Comparison of ENCODE assay signal across 14 cellular contexts in genomic region chr1:232602622-232603021, GRCh38. TPM values are rescaled to one million over a fixed set of nuclear protein-coding genes. Genes with fewer than 3 reads are reported as not detected.
DNase-seq lines count a peak whose midpoint lies in the region; ATAC-seq, FAIRE-seq and TF ChIP-seq lines count a peak whose summit lies in the region.
"Had no signal": no experiment of that assay in that cellular context is flagged by ENCODE, and none has a peak within 500 bp of the region (broad histone marks: within the 10 kb centered on the region; RNA-seq: fewer than 3 reads in every experiment).

No MANE protein-coding gene starts in this region.

- no peak overlapping the region for H3K4ac ChIP-seq in H1 (replicated peaks; ENCODE audit: insufficient read length, low read depth, low read length)

- no peaks in the 10 kb centered on the region for H3K23me2 ChIP-seq in H1 (ENCODE audit: low read depth, low read length)

- no peak overlapping the region for H3K23ac ChIP-seq in H1 (ENCODE audit: insufficient read length)

- H3K4me3 Mint-ChIP-seq in osteocyte (ENCODE audit: unreplicated experiment), result no peak overlapping the region
- H3K4me3 Mint-ChIP-seq: activated naive CD4-positive, alpha-beta T cell treated with anti-CD3 and anti-CD28 coated beads, Interleukin-2, amount 10 ng/mL, durations not matched to agents 7 days and 5 days had no signal

- no peak overlapping the region for H2AFZ ChIP-seq in H1 (ENCODE audit: low read length)

- no peaks in the 10 kb centered on the region for H4K20me1 ChIP-seq in H1 (replicated peaks in 1 of 2; ENCODE audit: control insufficient read depth in 1 of 2, insufficient read depth in 2 of 2, low read length in 2 of 2)

- H3K36me3 ChIP-seq in H1 (ENCODE audit: control insufficient read depth in 2 of 4, insufficient read depth in 4 of 4, low read length in 3 of 4), result no peaks in the 10 kb centered on the region

- peaks cover 7% of the 10 kb centered on the region for H3K36me3 Mint-ChIP-seq in osteocyte (ENCODE audit: unreplicated experiment)
- H3K36me3 Mint-ChIP-seq: activated naive CD4-positive, alpha-beta T cell treated with anti-CD3 and anti-CD28 coated beads, Interleukin-2, amount 10 ng/mL, durations not matched to agents 7 days and 5 days had no signal

- peaks cover 2% of the 10 kb centered on the region; the same call in 1 of the 2 replicates for H3K79me1 ChIP-seq in H1 (ENCODE audit: low read depth, low read length)

- H2AK5ac ChIP-seq in H1 (ENCODE audit: low read depth, low read length), result no peak overlapping the region

- no peak overlapping the region for H2BK5ac ChIP-seq in H1 (ENCODE audit: low read depth, low read length)

- H3K9me3 Mint-ChIP-seq in osteocyte (ENCODE audit: unreplicated experiment), result peaks cover 4% of the 10 kb centered on the region
- H3K9me3 Mint-ChIP-seq: activated naive CD4-positive, alpha-beta T cell treated with anti-CD3 and anti-CD28 coated beads, Interleukin-2, amount 10 ng/mL, durations not matched to agents 7 days and 5 days had no signal

- 84% methylated on average over 4 of the region's 4 CpGs; no CpG with 5 or more reads in 1 of the 2 experiments for WGBS in H1 (ENCODE audit: extremely low coverage in 1 of 2, insufficient coverage in 1 of 2, insufficient read length in 1 of 2, insufficient replicate concordance in 2 of 2, low coverage in 1 of 2, low lambda C conversion rate in 2 of 2, missing lambda C conversion rate in 1 of 2), 2 experiments

- peak; percentile 45 for FAIRE-seq in H1 (lab: Jason Lieb, UNC)

- H3K4me1 Mint-ChIP-seq in osteocyte (ENCODE audit: unreplicated experiment), result peaks cover 16% of the 10 kb centered on the region

- no peak overlapping the region for H3K14ac ChIP-seq in H1 (ENCODE audit: insufficient read length)

- no peaks in the 10 kb centered on the region for H3K79me2 ChIP-seq in H1 (ENCODE audit: control insufficient read depth in 1 of 2, insufficient read depth in 2 of 2, low read length in 2 of 2)

- no peak overlapping the region for H3K4me3 ChIP-seq in GM12875 (ENCODE audit: low read depth, low read length)
- no peak overlapping the region for H3K4me3 ChIP-seq in H1 (ENCODE audit: extremely low read depth in 1 of 4, insufficient read depth in 2 of 4, low read depth in 3 of 4, low read length in 4 of 4)

- no peak overlapping the region for H3K27ac ChIP-seq in H1 (ENCODE audit: low read depth, low read length)
- H3K27ac ChIP-seq: C4-2B had no signal

- H2BK12ac ChIP-seq in H1 (ENCODE audit: low read depth, low read length), result no peak overlapping the region

- CTCF ChIA-PET in H1 (lab: Charles Lee; ENCODE audit: partially characterized antibody), result interaction anchor here (0.6 to 2.8 kb wide), 34 partner anchors 8 to 703 kb away, joined by 3 to 22 read pairs (median 4); no protein-coding TSS in a partner anchor

- no peak overlapping the region for H2BK15ac ChIP-seq in H1 (ENCODE audit: low read length)

- ATAC-seq in HG02970 (IDR thresholded peaks at IDR 0.05; ENCODE audit: low FRiP score, unreplicated experiment) (no peak), GM19035 (IDR thresholded peaks at IDR 0.05; ENCODE audit: unreplicated experiment) (no peak)

- H3K4me1 ChIP-seq in H1 (replicated peaks in 1 of 4; ENCODE audit: control insufficient read depth in 3 of 4, insufficient read depth in 4 of 4, low read length in 3 of 4), result peaks cover 0 to 2% (median 1%) of the 10 kb centered on the region in 4 experiments; a peak in 2 of 7 replicates

- no peak overlapping the region for H3K4me2 ChIP-seq in H1 (ENCODE audit: insufficient read depth in 1 of 2, low read depth in 2 of 2, low read length in 2 of 2)

- no peak overlapping the region for H2BK120ac ChIP-seq in H1 (replicated peaks; ENCODE audit: low read depth, low read length)

- POLR2A ChIA-PET in H1 (lab: Charles Lee; ENCODE audit: partially characterized antibody), result no interaction called here

- peak; percentile 37 to 50; a peak in 3 of 4 replicates for TF ChIP-seq RAD21 in H1 (IDR thresholded peaks at IDR 0.05 in 1 of 2, conservative IDR thresholded peaks at IDR 0.05 in 1 of 2; ENCODE audit: low read depth in 2 of 2, low read length in 2 of 2)

- H3K18ac ChIP-seq in H1 (ENCODE audit: extremely low read depth, low read length), result no peak overlapping the region

- no peak for TF ChIP-seq POLR2A in H1 (IDR thresholded peaks at IDR 0.05; ENCODE audit: control extremely low read depth in 1 of 2, low read depth in 2 of 2, low read length in 2 of 2)

- H3K56ac ChIP-seq in H1 (replicated peaks; ENCODE audit: insufficient read length, low read depth, low read length), result no peak overlapping the region

- H4K91ac ChIP-seq in H1 (replicated peaks; ENCODE audit: insufficient read length, low read length), result no peak overlapping the region

- no peak overlapping the region for H3K9ac ChIP-seq in H1 (replicated peaks in 1 of 4; ENCODE audit: extremely low read depth in 1 of 4, low read depth in 3 of 4, low read length in 3 of 4)

- H3K27ac Mint-ChIP-seq in osteocyte (ENCODE audit: unreplicated experiment), result no peak overlapping the region
- H3K27ac Mint-ChIP-seq: activated naive CD4-positive, alpha-beta T cell treated with anti-CD3 and anti-CD28 coated beads, Interleukin-2, amount 10 ng/mL, durations not matched to agents 7 days and 5 days had no signal

- DNase-seq in NAMALWA (ENCODE audit: low spot score) (peak; percentile 21), H1 (ENCODE audit: low read depth in 1 of 2, low spot score in 2 of 2) (no peak), osteocyte (ENCODE audit: extremely low spot score, unreplicated experiment) (no peak), NCI-H146 treated with DMSO at 0.1 percent for 48 hours (lab: John Stamatoyannopoulos, UW; ENCODE audit: unreplicated experiment) (no peak)
- DNase-seq: activated naive CD4-positive, alpha-beta T cell treated with anti-CD3 and anti-CD28 coated beads, Interleukin-2, amount 10 ng/mL, durations not matched to agents 7 days and 5 days; activated T-cell treated with anti-CD3 and anti-CD28 coated beads for 4 hours; DMS79 treated with DMSO at 0.1 percent for 48 hours; MV-4-11; NK-92 treated with Interleukin-12 subunit alpha and Interleukin-12 subunit beta, amount 100 ng/mL, for 24 hours; SHP77 had no signal

- no peaks in the 10 kb centered on the region for H3K27me3 ChIP-seq in H1 (replicated peaks in 1 of 4; ENCODE audit: control insufficient read depth in 3 of 4, extremely low read depth in 1 of 4, insufficient read depth in 3 of 4, low read length in 3 of 4)

- TF ChIP-seq EP300 in H1 (IDR thresholded peaks at IDR 0.05; ENCODE audit: borderline replicate concordance in 1 of 2, low read depth in 2 of 2, low read length in 2 of 2), result no peak

- H3K27me3 Mint-ChIP-seq in osteocyte (ENCODE audit: unreplicated experiment), result no peaks in the 10 kb centered on the region
- H3K27me3 Mint-ChIP-seq: activated naive CD4-positive, alpha-beta T cell treated with anti-CD3 and anti-CD28 coated beads, Interleukin-2, amount 10 ng/mL, durations not matched to agents 7 days and 5 days had no signal

- TF ChIP-seq CTCF in GM12875 (IDR thresholded peaks at IDR 0.05; ENCODE audit: borderline replicate concordance, insufficient read depth, low read depth, low read length) (peak; percentile 16; the same call in 1 of the 2 replicates), H1 (IDR thresholded peaks at IDR 0.05; ENCODE audit: control extremely low read depth in 1 of 3, insufficient read depth in 1 of 3, low read depth in 1 of 3, low read length in 3 of 3) (peak in 2 of 3 experiments; percentile 28 to 60; a peak in 2 of 4 replicates), osteocyte (IDR thresholded peaks at IDR 0.05) (peak; percentile 25)

- no peak overlapping the region for H2BK20ac ChIP-seq in H1 (ENCODE audit: low read length)

- H4K5ac ChIP-seq in H1 (ENCODE audit: insufficient read length, low read depth, low read length), result no peak overlapping the region

- no peaks in the 10 kb centered on the region for H3K9me3 ChIP-seq in H1 (ENCODE audit: insufficient read depth in 2 of 2, low read depth in 1 of 2, low read length in 1 of 2)

- H4K8ac ChIP-seq in H1 (ENCODE audit: extremely low read depth, insufficient read depth, low read length), result no peak overlapping the region

TF ChIP-seq in H1, 55 proteins besides CTCF, POLR2A, EP300 and RAD21:
- no peak for TF ChIP-seq BACH1 (IDR thresholded peaks at IDR 0.05; ENCODE audit: low read length)
- TF ChIP-seq TEAD4 (IDR thresholded peaks at IDR 0.05; ENCODE audit: low read depth, low read length), result no peak
- no peak for TF ChIP-seq ZNF274 (IDR thresholded peaks at IDR 0.05; ENCODE audit: borderline replicate concordance, extremely low read depth, low read length)
- TF ChIP-seq EZH2 (IDR thresholded peaks at IDR 0.05; ENCODE audit: low read depth, low read length, severe bottlenecking), result no peak
- TF ChIP-seq SIRT6 (IDR thresholded peaks at IDR 0.05; ENCODE audit: low read length), result no peak
- no peak for TF ChIP-seq SAP30 (IDR thresholded peaks at IDR 0.05; ENCODE audit: insufficient read depth, insufficient replicate concordance, low read length)
- no peak for TF ChIP-seq POLR2AphosphoS5 (IDR thresholded peaks at IDR 0.05; ENCODE audit: low read depth, low read length)
- TF ChIP-seq RBBP5 (IDR thresholded peaks at IDR 0.05; ENCODE audit: borderline replicate concordance, low read depth, low read length), result no peak
- TF ChIP-seq HDAC2 (IDR thresholded peaks at IDR 0.05; ENCODE audit: borderline replicate concordance in 1 of 2, low read depth in 2 of 2, low read length in 2 of 2), result no peak
- no peak for TF ChIP-seq MAFK (IDR thresholded peaks at IDR 0.05; ENCODE audit: low read depth, low read length)
- no peak for TF ChIP-seq CHD2 (IDR thresholded peaks at IDR 0.05; ENCODE audit: low read length)
- TF ChIP-seq ATF3 (IDR thresholded peaks at IDR 0.05; ENCODE audit: insufficient read depth, low read depth, low read length), result no peak

RNA-seq across cellular contexts. Expression of gene SIPA1L2, which starts 27.3 kb away (rescaled TPM):
- total RNA-seq in H1 (2021; fragmentation: NEBNext Ultra II Directional; extraction: Animal tissue kit (Norgen Biotek cat#: 25700)), result 12.0 and 13.2 TPM in 2 replicates
- polyA plus RNA-seq in H1 (2011; rRNA removed), result 7.7 and 11.5 TPM in 2 replicates
- polyA plus RNA-seq in H1 (2011; cell fraction: cytosol; rRNA removed), result 9.8 TPM
- polyA plus RNA-seq in H1 (2011; cell fraction: nucleus; rRNA removed), result 19.7 TPM
- polyA plus RNA-seq in H1 (2012, experiment 1 of 2), result 7.1 to 9.0 TPM (median 7.9 TPM) in 4 replicates
- polyA plus RNA-seq in H1 (2012, experiment 2 of 2), result 0.62 TPM
- polyA plus RNA-seq in H1 (2013, experiment 1 of 2), result 4.2 TPM
- polyA plus RNA-seq in H1 (2013, experiment 2 of 2), result 4.0 TPM
- polyA minus RNA-seq in H1 (2011; rRNA and poly(A)+ RNA removed), result 13.6 and 18.9 TPM in 2 replicates
- polyA minus RNA-seq in H1 (2011; cell fraction: cytosol; rRNA and poly(A)+ RNA removed), result 9.7 TPM
- polyA minus RNA-seq in H1 (2011; cell fraction: nucleus; rRNA and poly(A)+ RNA removed), result 29.5 TPM
- 12.3 and 14.5 TPM in 2 replicates for total RNA-seq in osteocyte
